ENCODE assay signal across 8 cellular contexts in genomic region chr20:47318596-47319516, GRCh38. TPM values are rescaled to one million over a fixed set of nuclear protein-coding genes. Genes with fewer than 3 reads are reported as not detected.
A peak's percentile ranks its signal among the peaks of the same experiment; 100 is the strongest.
DNase-seq lines count a peak whose midpoint lies in the region; ATAC-seq and TF ChIP-seq lines count a peak whose summit lies in the region.

No MANE protein-coding gene starts in this region.

- peak; percentile 32 for DNase-seq in NCI-H2107 treated with DMSO at 0.1 percent for 48 hours (lab: John Stamatoyannopoulos, UW; ENCODE audit: unreplicated experiment)
- no peak for DNase-seq in NCI-H2107 (lab: John Stamatoyannopoulos, UW)
- DNase-seq in RWPE1 (ENCODE audit: low spot score): peak; percentile 86
- DNase-seq in colonic mucosa: peak; percentile 79
- DNase-seq in smooth muscle cell (lab: John Stamatoyannopoulos, UW; ENCODE audit: unreplicated experiment): no peak
- no peak for DNase-seq in GM10266 (ENCODE audit: extremely low spot score)

- H3K9ac ChIP-seq in colonic mucosa (ENCODE audit: low read depth in 2 of 2, low read length in 2 of 2) (peak overlapping the region; percentile 63 to 87), smooth muscle cell (ENCODE audit: low read depth) (peak overlapping the region; percentile 89)

- H4K20me1 ChIP-seq in smooth muscle cell (ENCODE audit: low read depth): no peaks in the 10 kb centered on the region

- intact Hi-C loops in colonic mucosa (cut with DNase I): no loop called here

- no peak overlapping the region for H2AFZ ChIP-seq in smooth muscle cell (ENCODE audit: low read depth)

- H3K27me3 ChIP-seq in colonic mucosa: no peaks in the 10 kb centered on the region
- H3K27me3 ChIP-seq in layer of hippocampus (ENCODE audit: control insufficient read depth, insufficient read depth, low read length): no peaks in the 10 kb centered on the region
- H3K27me3 ChIP-seq in smooth muscle cell (ENCODE audit: low read depth): no peaks in the 10 kb centered on the region

- ATAC-seq in HG02938 (IDR thresholded peaks at IDR 0.05; ENCODE audit: unreplicated experiment): no peak

- peak overlapping the region; percentile 100 for H3K27ac ChIP-seq in RWPE1
- H3K27ac ChIP-seq in colonic mucosa: peak overlapping the region; percentile 96
- H3K27ac ChIP-seq in layer of hippocampus (ENCODE audit: low read depth, low read length): peak overlapping the region; percentile 99
- H3K27ac ChIP-seq in smooth muscle cell (ENCODE audit: low read depth): peak overlapping the region; percentile 99

- TF ChIP-seq CTCF in RWPE1 (conservative IDR thresholded peaks at IDR 0.05; ENCODE audit: low read depth) (no peak), colonic mucosa (IDR thresholded peaks at IDR 0.05) (no peak), smooth muscle cell (IDR thresholded peaks at IDR 0.05; ENCODE audit: borderline replicate concordance, insufficient read depth, poor library complexity, severe bottlenecking) (no peak), GM10266 (IDR thresholded peaks at IDR 0.05; ENCODE audit: control insufficient read depth, insufficient read depth, low read depth, missing control alignments) (no peak)

- POLR2A ChIA-PET in RWPE1 (lab: Yijun Ruan, JAX; ENCODE audit: low non-redundant PET): interaction anchor here (0.6 to 5.2 kb wide), 3 partner anchors 15 to 40 kb away, joined by 3 to 54 read pairs (median 5); partner anchors contain the start of gene ZMYND8

- H3F3A ChIP-seq in smooth muscle cell (ENCODE audit: low read depth): peaks cover 42% of the 10 kb centered on the region

- 5% methylated on average over 28 of the region's 28 CpGs for WGBS in smooth muscle cell (ENCODE audit: low lambda C conversion rate)

- H3K4me1 ChIP-seq in colonic mucosa (peaks cover 44% of the 10 kb centered on the region), smooth muscle cell (ENCODE audit: low read depth) (peaks cover 52% of the 10 kb centered on the region)

- peak overlapping the region; percentile 75 for H3K4me2 ChIP-seq in smooth muscle cell

- H3K79me2 ChIP-seq in smooth muscle cell (ENCODE audit: low read depth): peaks cover 56% of the 10 kb centered on the region

- CTCF ChIA-PET in RWPE1 (lab: Yijun Ruan, JAX): interaction anchor here (0.6 to 3.2 kb wide), 3 partner anchors 56 to 302 kb away, joined by 3 to 25 read pairs (median 3); no protein-coding TSS in a partner anchor

- H3K9me3 ChIP-seq in colonic mucosa (no peaks in the 10 kb centered on the region), smooth muscle cell (replicated peaks; ENCODE audit: low read depth) (no peaks in the 10 kb centered on the region)

- no peak overlapping the region for H3K4me3 ChIP-seq in colonic mucosa
- H3K4me3 ChIP-seq in smooth muscle cell: peak overlapping the region; percentile 14

- H3K36me3 ChIP-seq in colonic mucosa: no peaks in the 10 kb centered on the region
- H3K36me3 ChIP-seq in smooth muscle cell (ENCODE audit: low read depth): no peaks in the 10 kb centered on the region

RNA-seq across cellular contexts. Expression of gene ZMYND8, which starts 37.6 kb away (rescaled TPM):
- total RNA-seq in colonic mucosa: 10 to 100 TPM; 45.4 to 53.1 TPM
- total RNA-seq in smooth muscle cell: 22.7 and 24.1 TPM in 2 replicates
- 14.7 and 15.2 TPM in 2 replicates for polyA plus RNA-seq in smooth muscle cell

Comparison
In these comparisons a context has a peak if more than half of its experiments do, and no peak if none do; other contexts are left out.
1. DNase-seq: peak in NCI-H2107 treated with DMSO at 0.1 percent for 48 hours (single experiment), RWPE1 (single experiment) and colonic mucosa (single experiment); none in NCI-H2107 (single experiment), smooth muscle cell (single experiment) and GM10266 (single experiment).
2. Peak in every context shown above with its lines, with median percentiles within 50 percentile points of each other: H3K27ac ChIP-seq.